Comparison of ENCODE assay signal across 1 cellular context in the genomic region with DNA sequence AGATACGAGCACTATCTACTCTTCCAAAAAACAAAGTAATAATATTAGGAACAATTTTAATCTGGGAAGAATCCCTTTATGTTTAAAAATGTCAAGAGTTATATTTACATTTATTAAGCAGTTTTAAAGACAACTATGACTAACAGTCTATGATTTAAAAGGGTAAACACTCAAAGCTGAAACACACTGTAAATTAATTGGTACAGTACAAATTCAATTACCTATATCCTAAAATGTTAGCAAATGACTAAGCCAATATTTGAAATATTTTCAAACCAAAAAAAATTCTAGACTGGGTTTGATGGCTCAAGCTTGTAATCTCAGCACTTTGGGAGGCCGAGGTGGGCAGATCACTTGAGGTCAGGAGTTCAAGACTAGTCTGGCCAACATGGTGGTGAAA.
TF ChIP-seq lines count a peak whose summit lies in the region.

No MANE protein-coding gene starts in this region.

TF ChIP-seq in SK-N-SH, 30 proteins besides CTCF, POLR2A, EP300 and RAD21 (continued from another document):
- TF ChIP-seq FOSL2 (IDR thresholded peaks at IDR 0.05; ENCODE audit: borderline replicate concordance, low read depth) = no peak
- TF ChIP-seq YY1 (IDR thresholded peaks at IDR 0.05; ENCODE audit: low read depth) = no peak
- no peak for TF ChIP-seq TEAD4 (IDR thresholded peaks at IDR 0.05; ENCODE audit: borderline replicate concordance, insufficient read depth)
